In the genomic region with DNA sequence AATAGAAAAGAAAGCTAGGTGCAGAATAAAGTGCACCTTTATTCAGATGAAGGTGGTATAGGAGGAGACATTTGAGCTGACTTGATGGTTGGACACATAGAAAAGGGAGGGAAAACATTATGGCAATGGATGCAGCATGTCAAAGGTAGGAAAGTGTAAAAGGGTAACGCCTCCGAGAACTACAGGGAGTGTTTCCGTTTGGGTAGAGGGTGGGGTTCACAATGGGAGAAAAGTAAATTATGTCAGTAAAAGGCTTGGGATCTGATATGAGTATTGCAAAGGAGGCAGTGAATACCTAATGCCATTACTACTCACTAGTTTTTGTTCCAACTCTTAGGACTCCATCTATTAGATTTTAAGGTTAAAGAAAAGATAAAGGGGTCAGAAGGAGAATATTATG, we compare ENCODE assay signal across 8 cellular contexts. TPM values are rescaled to one million over a fixed set of nuclear protein-coding genes. Genes with fewer than 3 reads are reported as not detected.
"Had no signal": no experiment of that assay in that cellular context is flagged by ENCODE, and none has a peak within 500 bp of the region (broad histone marks: within the 10 kb centered on the region; RNA-seq: fewer than 3 reads in every experiment).

No MANE protein-coding gene starts in this region.

- H3K27ac Mint-ChIP-seq: GM23338, H9, HFFc6, IgD-negative memory B cell had no signal

- H3K4me1 Mint-ChIP-seq: IgD-negative memory B cell had no signal

- H3K27ac ChIP-seq: HL-60 had no signal

- H3K9me3 Mint-ChIP-seq: GM23338, H9, HFFc6 had no signal

- H3K4me3 Mint-ChIP-seq: GM23338, H9, HFFc6, IgD-negative memory B cell had no signal

- ATAC-seq: HepG2 had no signal

- H3K4me3 ChIP-seq: GM23338 had no signal

- H3K36me3 Mint-ChIP-seq: IgD-negative memory B cell had no signal

- DNase-seq: H9, HCEC 1CT, HFFc6, KBM-7 had no signal

- H3K27me3 Mint-ChIP-seq: IgD-negative memory B cell had no signal

RNA-seq across cellular contexts. Expression of a gene that starts 59.5 kb away (rescaled TPM):
- total RNA-seq: HepG2 had no signal
